Comparison of ENCODE assay signal across 25 cellular contexts in genomic region chr9:86589273-86589672, GRCh38.
DNase-seq lines count a peak whose midpoint lies in the region; TF ChIP-seq lines count a peak whose summit lies in the region.
"Had no signal": no experiment of that assay in that cellular context is flagged by ENCODE, and none has a peak within 500 bp of the region (broad histone marks: within the 10 kb centered on the region; RNA-seq: fewer than 3 reads in every experiment).

No MANE protein-coding gene starts in this region.

- H2AK5ac ChIP-seq in mesendoderm (ENCODE audit: low read length), result no peak overlapping the region

- peaks cover 31% of the 10 kb centered on the region for H3K4me1 Mint-ChIP-seq in endodermal cell
- H3K4me1 Mint-ChIP-seq: stimulated activated memory B cell treated with anti-CD40 and anti-IgM and Interleukin-4, amounts not matched to agents 10 μg/mL and 1 μg/mL and 100 μg/mL, for 72 hours had no signal

- no peaks in the 10 kb centered on the region for H3K79me1 ChIP-seq in mesendoderm (ENCODE audit: low read length)

- peak; percentile 9 for DNase-seq in ELF-1 (ENCODE audit: low read depth, low spot score)
- peak; percentile 40 for DNase-seq in HEK293T (ENCODE audit: extremely low spot score)
- peak; percentile 89 for DNase-seq in endodermal cell
- DNase-seq in mesendoderm, result peak; percentile 60
- DNase-seq in spleen, result no peak
- DNase-seq in NCI-H82 (lab: John Stamatoyannopoulos, UW), result no peak
- DNase-seq in esophagus muscularis mucosa (ENCODE audit: extremely low spot score), result no peak
- no peak for DNase-seq in anterior cingulate cortex (lab: John Stamatoyannopoulos, UW)
- DNase-seq: activated CD4-positive, alpha-beta T cell treated with anti-CD3 and anti-CD28 coated beads for 1 hour; activated CD8-positive, alpha-beta T cell treated with anti-CD3 and anti-CD28 coated beads, Interleukin-2, amount 10 ng/mL, durations not matched to agents 7 days and 5 days; activated effector memory CD4-positive, alpha-beta T cell treated with Interleukin-2 at 50 U/mL for 16 hours; NCI-H1092 treated with DMSO at 0.1 percent for 48 hours; NCI-H187 treated with DMSO at 0.1 percent for 48 hours; NCI-H226; right cardiac atrium; SK-N-SH; stimulated activated CD4-positive, alpha-beta T cell treated with anti-CD3 and anti-CD28 coated beads, Interleukin-12 subunit alpha, Interleukin-12 subunit beta, amount 100 ng/mL, for 4 hours; stimulated activated CD4-positive, alpha-beta T cell treated with anti-CD3 and anti-CD28 coated beads, Interleukin-4, amount 100 ng/mL, for 4 hours; T-helper 17 cell; upper lobe of left lung had no signal

- H3K27me3 ChIP-seq in endodermal cell (ENCODE audit: control insufficient read depth, insufficient read depth, low read length, poor library complexity, severe bottlenecking), result no peaks in the 10 kb centered on the region
- H3K27me3 ChIP-seq in mesendoderm (ENCODE audit: insufficient read depth, low read length, poor library complexity), result no peaks in the 10 kb centered on the region
- H3K27me3 ChIP-seq in spleen (replicated peaks in 1 of 7), result no peaks in the 10 kb centered on the region
- H3K27me3 ChIP-seq in esophagus muscularis mucosa, result no peaks in the 10 kb centered on the region
- H3K27me3 ChIP-seq: ascending aorta; BLaER1 treated with 17β-estradiol and CSF1 and Interleukin-3, amounts not matched to agents 10 nM and 100 nM; upper lobe of left lung had no signal

- H3K36me3 Mint-ChIP-seq in endodermal cell (ENCODE audit: low read depth), result peaks cover 2% of the 10 kb centered on the region
- H3K36me3 Mint-ChIP-seq: activated naive CD8-positive, alpha-beta T cell; stimulated activated memory B cell treated with anti-CD40 and anti-IgM and Interleukin-4, amounts not matched to agents 10 μg/mL and 1 μg/mL and 100 μg/mL, for 72 hours had no signal

- H4K5ac ChIP-seq in mesendoderm (ENCODE audit: low read length), result no peak overlapping the region

- 86 to 95% methylated on average over 4 to 6 of the region's 6 CpGs for WGBS in endodermal cell (ENCODE audit: insufficient coverage in 1 of 2, insufficient read length in 1 of 2), 2 experiments
- no CpG with 5 or more reads among the region's 6 CpGs for WGBS in mesendoderm (ENCODE audit: extremely low coverage, insufficient coverage, low lambda C conversion rate)
- 74 to 86% (median 77%) methylated on average over 6 of the region's 6 CpGs for WGBS in spleen, 5 donors
- WGBS in esophagus muscularis mucosa, result 95% methylated on average over 6 of the region's 6 CpGs

- H3K4me3 ChIP-seq in endodermal cell (ENCODE audit: low read length) (no peak overlapping the region), mesendoderm (ENCODE audit: low read length) (no peak overlapping the region), spleen (no peak overlapping the region), esophagus muscularis mucosa (no peak overlapping the region)
- H3K4me3 ChIP-seq: ascending aorta; BLaER1 treated with 17β-estradiol and CSF1 and Interleukin-3, amounts not matched to agents 10 nM and 100 nM; lung; upper lobe of left lung had no signal

- TF ChIP-seq POLR2A in spleen (IDR thresholded peaks at IDR 0.05) (no peak), esophagus muscularis mucosa (IDR thresholded peaks at IDR 0.05; ENCODE audit: low read depth) (no peak)

- POLR2A ChIA-PET in HEK293T (lab: Yijun Ruan, JAX), result no interaction called here

- CTCF ChIA-PET in HEK293T (lab: Yijun Ruan, JAX), result interaction anchor here (0.7 kb wide), 2 partner anchors 13 to 52 kb away, joined by 3 read pairs; no protein-coding TSS in a partner anchor

- H3K36me3 ChIP-seq in endodermal cell (ENCODE audit: control insufficient read depth, insufficient read depth, low read length), result no peaks in the 10 kb centered on the region
- H3K36me3 ChIP-seq in mesendoderm (ENCODE audit: control insufficient read depth, insufficient read depth, low read length), result no peaks in the 10 kb centered on the region
- no peaks in the 10 kb centered on the region for H3K36me3 ChIP-seq in spleen
- H3K36me3 ChIP-seq in esophagus muscularis mucosa, result no peaks in the 10 kb centered on the region
- H3K36me3 ChIP-seq: ascending aorta; BLaER1 treated with 17β-estradiol and CSF1 and Interleukin-3, amounts not matched to agents 10 nM and 100 nM; upper lobe of left lung had no signal

- H3K9me3 Mint-ChIP-seq in endodermal cell, result no peaks in the 10 kb centered on the region

- peak; percentile 87 for TF ChIP-seq CTCF in endodermal cell (conservative IDR thresholded peaks at IDR 0.05)
- TF ChIP-seq CTCF in spleen (IDR thresholded peaks at IDR 0.05 in 8 of 11, conservative IDR thresholded peaks at IDR 0.05 in 3 of 11), result no peak
- no peak for TF ChIP-seq CTCF in esophagus muscularis mucosa (IDR thresholded peaks at IDR 0.05)

- no peak overlapping the region for H3K4ac ChIP-seq in mesendoderm (ENCODE audit: low read depth, low read length)

- no peak overlapping the region for H3K23ac ChIP-seq in mesendoderm (ENCODE audit: low read length)

- H3K27ac ChIP-seq in endodermal cell (ENCODE audit: low read depth, low read length), result no peak overlapping the region
- no peak overlapping the region for H3K27ac ChIP-seq in mesendoderm (ENCODE audit: low read depth, low read length)
- H3K27ac ChIP-seq in spleen, result no peak overlapping the region
- no peak overlapping the region for H3K27ac ChIP-seq in esophagus muscularis mucosa (replicated peaks in 1 of 4)
- H3K27ac ChIP-seq: ascending aorta; BLaER1 treated with 17β-estradiol and CSF1 and Interleukin-3, amounts not matched to agents 10 nM and 100 nM; upper lobe of left lung had no signal

- no peak overlapping the region for H3K4me3 Mint-ChIP-seq in endodermal cell
- H3K4me3 Mint-ChIP-seq: activated CD8-positive, alpha-beta T cell treated with anti-CD3 and anti-CD28 coated beads, Interleukin-2, amount 10 ng/mL, durations not matched to agents 7 days and 5 days; activated naive CD8-positive, alpha-beta T cell; stimulated activated memory B cell treated with anti-CD40 and anti-IgM and Interleukin-4, amounts not matched to agents 10 μg/mL and 1 μg/mL and 100 μg/mL, for 72 hours; T-helper 17 cell had no signal

- H3K4me2 ChIP-seq in mesendoderm (ENCODE audit: low read length), result no peak overlapping the region
- H3K4me2 ChIP-seq: BLaER1 treated with 17β-estradiol and CSF1 and Interleukin-3, amounts not matched to agents 10 nM and 100 nM; SK-N-SH had no signal

- no peak overlapping the region for H2BK120ac ChIP-seq in mesendoderm (ENCODE audit: low read depth, low read length)

- no peaks in the 10 kb centered on the region for H3K9me3 ChIP-seq in endodermal cell (ENCODE audit: control insufficient read depth, low read length)
- H3K9me3 ChIP-seq in spleen, result no peaks in the 10 kb centered on the region
- H3K9me3 ChIP-seq in esophagus muscularis mucosa, result no peaks in the 10 kb centered on the region
- H3K9me3 ChIP-seq: ascending aorta, SK-N-SH, upper lobe of left lung had no signal

- no peak overlapping the region for H4K8ac ChIP-seq in mesendoderm (ENCODE audit: low read depth, low read length)

- no peaks in the 10 kb centered on the region for H3K4me1 ChIP-seq in endodermal cell (ENCODE audit: control insufficient read depth, insufficient read depth, low read length)
- H3K4me1 ChIP-seq in mesendoderm (ENCODE audit: control insufficient read depth, low read depth, low read length), result no peaks in the 10 kb centered on the region
- H3K4me1 ChIP-seq in spleen, result no peaks in the 10 kb centered on the region
- peaks cover 0 to 23% (median 7%) of the 10 kb centered on the region in 4 donors for H3K4me1 ChIP-seq in esophagus muscularis mucosa

- no peaks in the 10 kb centered on the region for H3K79me2 ChIP-seq in mesendoderm (ENCODE audit: control insufficient read depth, insufficient read depth, low read length)

- no peak for TF ChIP-seq EP300 in esophagus muscularis mucosa (IDR thresholded peaks at IDR 0.05)

- no peak overlapping the region for H2BK5ac ChIP-seq in mesendoderm (ENCODE audit: low read length)

- no peak overlapping the region for H3K18ac ChIP-seq in mesendoderm (ENCODE audit: low read length)

- H3K27ac Mint-ChIP-seq in endodermal cell, result no peak overlapping the region
- H3K27ac Mint-ChIP-seq: activated CD8-positive, alpha-beta T cell treated with anti-CD3 and anti-CD28 coated beads, Interleukin-2, amount 10 ng/mL, durations not matched to agents 7 days and 5 days; activated naive CD8-positive, alpha-beta T cell; stimulated activated memory B cell treated with anti-CD40 and anti-IgM and Interleukin-4, amounts not matched to agents 10 μg/mL and 1 μg/mL and 100 μg/mL, for 72 hours; T-helper 17 cell had no signal

- H3K9ac ChIP-seq in endodermal cell (ENCODE audit: extremely low read depth, low read length, poor library complexity, severe bottlenecking), result no peak overlapping the region
- H3K9ac ChIP-seq in mesendoderm (ENCODE audit: low read length), result no peak overlapping the region
- H3K9ac ChIP-seq: BLaER1 treated with 17β-estradiol and CSF1 and Interleukin-3, amounts not matched to agents 10 nM and 100 nM; SK-N-SH had no signal

- no peak overlapping the region for H3K56ac ChIP-seq in mesendoderm (ENCODE audit: low read length)

- intact Hi-C loops in spleen (cut with DNase I; ENCODE audit: low total_unique reads) (no loop called here), esophagus muscularis mucosa (cut with DNase I) (no loop called here)

- H2BK15ac ChIP-seq in mesendoderm (replicated peaks; ENCODE audit: low read depth), result no peak overlapping the region

- H3K27me3 Mint-ChIP-seq in endodermal cell (ENCODE audit: insufficient read depth), result no peaks in the 10 kb centered on the region

TF ChIP-seq in HEK293T, 16 proteins besides CTCF, POLR2A, EP300 and RAD21:
- TF ChIP-seq HDGF (IDR thresholded peaks at IDR 0.05; ENCODE audit: borderline replicate concordance) (no peak), SUZ12 (IDR thresholded peaks at IDR 0.05) (no peak), ARNT (IDR thresholded peaks at IDR 0.05) (no peak), SP1 (IDR thresholded peaks at IDR 0.05) (no peak), LEF1 (IDR thresholded peaks at IDR 0.05; ENCODE audit: borderline replicate concordance) (no peak), FOXA1 (IDR thresholded peaks at IDR 0.05) (no peak), FOXK2 (IDR thresholded peaks at IDR 0.05) (no peak), ZNF384 (IDR thresholded peaks at IDR 0.05) (no peak), ELF4 (IDR thresholded peaks at IDR 0.05) (no peak), BHLHE40 (IDR thresholded peaks at IDR 0.05; ENCODE audit: borderline replicate concordance) (no peak), CTBP1 (IDR thresholded peaks at IDR 0.05; ENCODE audit: borderline replicate concordance) (no peak), NFRKB (IDR thresholded peaks at IDR 0.05) (no peak)

Comparison
In these comparisons a context has a peak if more than half of its experiments do, and no peak if none do; other contexts are left out.
1. DNase-seq: peak in ELF-1 (single experiment), HEK293T (single experiment), endodermal cell (single experiment) and mesendoderm (single experiment); none in spleen (single experiment), NCI-H82 (single experiment), esophagus muscularis mucosa (single experiment) and anterior cingulate cortex (0 of 58).